18 cellular contexts compared by ENCODE assay signal in genomic region chr5:133801955-133802751, GRCh38.
A peak's percentile ranks its signal among the peaks of the same experiment; 100 is the strongest.
DNase-seq lines count a peak whose midpoint lies in the region; ATAC-seq and TF ChIP-seq lines count a peak whose summit lies in the region.
"Had no signal": no experiment of that assay in that cellular context is flagged by ENCODE, and none has a peak within 500 bp of the region (broad histone marks: within the 10 kb centered on the region; RNA-seq: fewer than 3 reads in every experiment).

No MANE protein-coding gene starts in this region.

- ATAC-seq in left cardiac atrium (peak; percentile 82 to 84), psoas muscle (peak; percentile 94 to 99 (median 97)), HG02759 (IDR thresholded peaks at IDR 0.05; ENCODE audit: unreplicated experiment) (no peak), HG03460 (IDR thresholded peaks at IDR 0.05; ENCODE audit: unreplicated experiment) (no peak)
- ATAC-seq: activated CD4-positive, alpha-beta T cell treated with anti-CD3 and anti-CD28 coated beads for 36 hours; gastroesophageal sphincter; T-helper 17 cell had no signal

- peaks cover 8% of the 10 kb centered on the region for H3K4me1 ChIP-seq in psoas muscle
- no peaks in the 10 kb centered on the region for H3K4me1 ChIP-seq in spleen
- H3K4me1 ChIP-seq: gastroesophageal sphincter, Peyer's patch had no signal

- H3K27ac ChIP-seq in psoas muscle (peak overlapping the region; percentile 51), spleen (no peak overlapping the region)
- H3K27ac ChIP-seq: gastroesophageal sphincter, Peyer's patch had no signal

- H3K36me3 ChIP-seq in psoas muscle (ENCODE audit: insufficient read depth in 1 of 2, low read depth in 1 of 2) (no peaks in the 10 kb centered on the region), spleen (no peaks in the 10 kb centered on the region)
- H3K36me3 ChIP-seq: gastroesophageal sphincter, Peyer's patch had no signal

- no peak for TF ChIP-seq CTCF in astrocyte of the spinal cord (IDR thresholded peaks at IDR 0.05; ENCODE audit: low read depth, low read length)
- no peak for TF ChIP-seq CTCF in psoas muscle (IDR thresholded peaks at IDR 0.05)
- TF ChIP-seq CTCF in spleen (IDR thresholded peaks at IDR 0.05 in 8 of 11, conservative IDR thresholded peaks at IDR 0.05 in 3 of 11): no peak

- H3K9me3 ChIP-seq in psoas muscle (no peaks in the 10 kb centered on the region), spleen (peaks cover 0 to 5% (median 0%) of the 10 kb centered on the region in 8 donors)
- H3K9me3 ChIP-seq: Peyer's patch had no signal

- WGBS in psoas muscle, 3 donors: 33 to 37% (median 36%) methylated on average over 8 of the region's 8 CpGs
- WGBS in spleen, 5 donors: 63 to 75% (median 74%) methylated on average over 8 of the region's 8 CpGs

- DNase-seq in M059J (ENCODE audit: low read depth): peak; percentile 19
- DNase-seq in astrocyte of the spinal cord (ENCODE audit: low read depth, low spot score): peak; percentile 2
- peak; percentile 61 for DNase-seq in left cardiac atrium
- peak; percentile 75 to 85 for DNase-seq in psoas muscle
- DNase-seq in NCI-H446 treated with DMSO at 0.1 percent for 48 hours (lab: John Stamatoyannopoulos, UW): no peak
- DNase-seq in spleen: no peak
- DNase-seq: activated CD4-positive, alpha-beta T cell treated with anti-CD3 and anti-CD28 coated beads for 36 hours; C1 segment of cervical spinal cord; dermis blood vessel endothelial cell; kidney; NCI-H1105; NCI-H510A; Peyer's patch; stimulated activated naive CD4-positive, alpha-beta T cell treated with Interleukin-2 at 50 U/mL for 16 hours; T-helper 17 cell had no signal

- no peak for TF ChIP-seq POLR2A in spleen (IDR thresholded peaks at IDR 0.05)

- in situ Hi-C loops in astrocyte of the spinal cord (cut with HindIII; ENCODE audit: low sequenced_read_pairs): no loop called here

- no peak overlapping the region for H3K4me3 ChIP-seq in astrocyte of the spinal cord (ENCODE audit: low read depth, low read length)
- no peak overlapping the region for H3K4me3 ChIP-seq in psoas muscle
- no peak overlapping the region for H3K4me3 ChIP-seq in spleen
- H3K4me3 ChIP-seq: gastroesophageal sphincter, Peyer's patch had no signal

- H3K27me3 ChIP-seq in psoas muscle (ENCODE audit: insufficient read depth in 3 of 3, low read length in 2 of 3) (no peaks in the 10 kb centered on the region), spleen (replicated peaks in 1 of 7) (peaks cover 0 to 33% (median 0%) of the 10 kb centered on the region in 7 donors)
- H3K27me3 ChIP-seq: Peyer's patch had no signal

- intact Hi-C loops in left cardiac atrium (cut with DNase I) (no loop called here), psoas muscle (cut with DNase I) (no loop called here), spleen (cut with DNase I; ENCODE audit: low total_unique reads) (no loop called here)

Comparison
In these comparisons a context has a peak if more than half of its experiments do, and no peak if none do; other contexts are left out.
1. DNase-seq: peak in M059J (single experiment), astrocyte of the spinal cord (single experiment), left cardiac atrium (single experiment) and psoas muscle (2 of 2); none in NCI-H446 treated with DMSO at 0.1 percent for 48 hours (single experiment) and spleen (single experiment).
2. ATAC-seq: peak in left cardiac atrium (2 of 2) and psoas muscle (4 of 4); none in HG02759 (single experiment) and HG03460 (single experiment).